In the genomic region with DNA sequence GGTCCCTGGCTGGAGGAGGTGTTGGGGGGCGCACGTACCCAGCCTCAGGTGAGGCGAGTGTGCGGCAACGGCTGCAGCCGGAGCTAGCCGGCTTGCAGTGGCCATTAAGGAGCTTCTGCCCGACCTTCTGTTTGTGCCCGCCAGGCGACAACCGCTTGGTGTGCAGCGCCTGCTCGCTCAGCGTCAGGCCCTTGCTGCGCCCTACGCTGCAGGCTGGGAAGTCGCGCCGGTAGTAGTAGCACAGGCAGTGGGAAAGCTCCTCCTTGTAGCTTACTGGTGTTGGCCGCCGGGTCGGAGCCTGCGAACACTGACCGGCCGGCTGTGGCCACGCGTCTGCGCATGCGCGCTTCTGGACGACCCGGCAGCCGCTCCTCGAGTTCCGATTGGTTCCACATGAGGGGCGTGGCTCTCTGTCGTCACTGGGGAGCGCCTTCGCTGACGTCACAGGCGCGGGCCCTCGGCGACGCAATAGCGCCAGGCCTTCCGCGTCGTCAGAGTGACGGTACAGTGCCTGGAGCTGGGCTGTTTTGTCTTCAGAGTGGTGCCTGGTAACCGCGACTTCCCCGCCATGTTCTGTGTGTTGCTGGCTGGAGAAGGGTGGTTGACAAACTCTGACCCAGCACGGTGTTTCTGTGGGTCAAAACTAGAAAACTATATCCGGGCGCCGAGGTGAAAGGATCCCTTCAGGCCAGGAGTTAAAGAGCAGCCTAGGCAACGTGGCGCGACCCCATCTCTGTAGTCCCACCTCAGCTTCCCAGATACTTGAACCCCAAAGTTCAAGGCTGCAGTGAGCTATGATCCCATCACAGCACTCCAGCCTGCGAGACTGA, we compare ENCODE assay signal across 1 cellular context.
TF ChIP-seq lines count a peak whose summit lies in the region.

No MANE protein-coding gene starts in this region.

TF ChIP-seq in HepG2, 621 proteins besides CTCF, POLR2A, EP300 and RAD21 (continued from another document):
- TF ChIP-seq FLYWCH1 (CRISPR knock-in tag; IDR thresholded peaks at IDR 0.05) (no peak), ZIK1 (CRISPR knock-in tag; IDR thresholded peaks at IDR 0.05; ENCODE audit: borderline replicate concordance, low read depth) (0 out of 2 replicates have a peak, but pooled peaks have one; percentile 29), ZNF446 (CRISPR knock-in tag; IDR thresholded peaks at IDR 0.05) (no peak), HMG20A (CRISPR knock-in tag; IDR thresholded peaks at IDR 0.05; ENCODE audit: borderline replicate concordance) (no peak), SIN3B (IDR thresholded peaks at IDR 0.05; ENCODE audit: low read length) (peak; percentile 81), NBN (conservative IDR thresholded peaks at IDR 0.05) (no peak), ARNTL (CRISPR knock-in tag; IDR thresholded peaks at IDR 0.05) (no peak), U2AF2 (IDR thresholded peaks at IDR 0.05; ENCODE audit: low read depth, low read length) (no peak), NKX3-1 (CRISPR knock-in tag; IDR thresholded peaks at IDR 0.05) (no peak), REPIN1 (CRISPR knock-in tag; IDR thresholded peaks at IDR 0.05; ENCODE audit: borderline replicate concordance, low read depth) (no peak), PCBP2 (optimal IDR thresholded peaks at IDR 0.05; ENCODE audit: low read depth, low read length, poor library complexity, severe bottlenecking) (no peak), RFX5 (IDR thresholded peaks at IDR 0.05; ENCODE audit: low read depth, low read length) (peak; percentile 83), NR3C1 (CRISPR knock-in tag; IDR thresholded peaks at IDR 0.05) (no peak), FOXA1 (IDR thresholded peaks at IDR 0.05) (no peak), FOXA1 (CRISPR knock-in tag; IDR thresholded peaks at IDR 0.05) (0 out of 2 replicates have a peak, but pooled peaks have one; percentile 18)
- TF ChIP-seq, protein P1, sequence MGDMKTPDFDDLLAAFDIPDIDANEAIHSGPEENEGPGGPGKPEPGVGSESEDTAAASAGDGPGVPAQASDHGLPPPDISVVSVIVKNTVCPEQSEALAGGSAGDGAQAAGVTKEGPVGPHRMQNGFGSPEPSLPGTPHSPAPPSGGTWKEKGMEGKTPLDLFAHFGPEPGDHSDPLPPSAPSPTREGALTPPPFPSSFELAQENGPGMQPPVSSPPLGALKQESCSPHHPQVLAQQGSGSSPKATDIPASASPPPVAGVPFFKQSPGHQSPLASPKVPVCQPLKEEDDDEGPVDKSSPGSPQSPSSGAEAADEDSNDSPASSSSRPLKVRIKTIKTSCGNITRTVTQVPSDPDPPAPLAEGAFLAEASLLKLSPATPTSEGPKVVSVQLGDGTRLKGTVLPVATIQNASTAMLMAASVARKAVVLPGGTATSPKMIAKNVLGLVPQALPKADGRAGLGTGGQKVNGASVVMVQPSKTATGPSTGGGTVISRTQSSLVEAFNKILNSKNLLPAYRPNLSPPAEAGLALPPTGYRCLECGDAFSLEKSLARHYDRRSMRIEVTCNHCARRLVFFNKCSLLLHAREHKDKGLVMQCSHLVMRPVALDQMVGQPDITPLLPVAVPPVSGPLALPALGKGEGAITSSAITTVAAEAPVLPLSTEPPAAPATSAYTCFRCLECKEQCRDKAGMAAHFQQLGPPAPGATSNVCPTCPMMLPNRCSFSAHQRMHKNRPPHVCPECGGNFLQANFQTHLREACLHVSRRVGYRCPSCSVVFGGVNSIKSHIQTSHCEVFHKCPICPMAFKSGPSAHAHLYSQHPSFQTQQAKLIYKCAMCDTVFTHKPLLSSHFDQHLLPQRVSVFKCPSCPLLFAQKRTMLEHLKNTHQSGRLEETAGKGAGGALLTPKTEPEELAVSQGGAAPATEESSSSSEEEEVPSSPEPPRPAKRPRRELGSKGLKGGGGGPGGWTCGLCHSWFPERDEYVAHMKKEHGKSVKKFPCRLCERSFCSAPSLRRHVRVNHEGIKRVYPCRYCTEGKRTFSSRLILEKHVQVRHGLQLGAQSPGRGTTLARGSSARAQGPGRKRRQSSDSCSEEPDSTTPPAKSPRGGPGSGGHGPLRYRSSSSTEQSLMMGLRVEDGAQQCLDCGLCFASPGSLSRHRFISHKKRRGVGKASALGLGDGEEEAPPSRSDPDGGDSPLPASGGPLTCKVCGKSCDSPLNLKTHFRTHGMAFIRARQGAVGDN (CRISPR knock-in tag; IDR thresholded peaks at IDR 0.05) = peak; percentile 87
- TF ChIP-seq, protein P2, sequence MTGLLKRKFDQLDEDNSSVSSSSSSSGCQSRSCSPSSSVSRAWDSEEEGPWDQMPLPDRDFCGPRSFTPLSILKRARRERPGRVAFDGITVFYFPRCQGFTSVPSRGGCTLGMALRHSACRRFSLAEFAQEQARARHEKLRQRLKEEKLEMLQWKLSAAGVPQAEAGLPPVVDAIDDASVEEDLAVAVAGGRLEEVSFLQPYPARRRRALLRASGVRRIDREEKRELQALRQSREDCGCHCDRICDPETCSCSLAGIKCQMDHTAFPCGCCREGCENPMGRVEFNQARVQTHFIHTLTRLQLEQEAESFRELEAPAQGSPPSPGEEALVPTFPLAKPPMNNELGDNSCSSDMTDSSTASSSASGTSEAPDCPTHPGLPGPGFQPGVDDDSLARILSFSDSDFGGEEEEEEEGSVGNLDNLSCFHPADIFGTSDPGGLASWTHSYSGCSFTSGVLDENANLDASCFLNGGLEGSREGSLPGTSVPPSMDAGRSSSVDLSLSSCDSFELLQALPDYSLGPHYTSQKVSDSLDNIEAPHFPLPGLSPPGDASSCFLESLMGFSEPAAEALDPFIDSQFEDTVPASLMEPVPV (CRISPR knock-in tag; IDR thresholded peaks at IDR 0.05) = no peak
- TF ChIP-seq, protein P3, sequence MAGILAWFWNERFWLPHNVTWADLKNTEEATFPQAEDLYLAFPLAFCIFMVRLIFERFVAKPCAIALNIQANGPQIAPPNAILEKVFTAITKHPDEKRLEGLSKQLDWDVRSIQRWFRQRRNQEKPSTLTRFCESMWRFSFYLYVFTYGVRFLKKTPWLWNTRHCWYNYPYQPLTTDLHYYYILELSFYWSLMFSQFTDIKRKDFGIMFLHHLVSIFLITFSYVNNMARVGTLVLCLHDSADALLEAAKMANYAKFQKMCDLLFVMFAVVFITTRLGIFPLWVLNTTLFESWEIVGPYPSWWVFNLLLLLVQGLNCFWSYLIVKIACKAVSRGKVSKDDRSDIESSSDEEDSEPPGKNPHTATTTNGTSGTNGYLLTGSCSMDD (CRISPR knock-in tag; IDR thresholded peaks at IDR 0.05) = no peak
